9 cellular contexts compared by ENCODE assay signal in genomic region chr15:71752604-71753289, GRCh38. TPM values are rescaled to one million over a fixed set of nuclear protein-coding genes. Genes with fewer than 3 reads are reported as not detected.
DNase-seq lines count a peak whose midpoint lies in the region; ATAC-seq and TF ChIP-seq lines count a peak whose summit lies in the region.
"Had no signal": no experiment of that assay in that cellular context is flagged by ENCODE, and none has a peak within 500 bp of the region (broad histone marks: within the 10 kb centered on the region; RNA-seq: fewer than 3 reads in every experiment).

No MANE protein-coding gene starts in this region.

- H3K4me3 ChIP-seq in lower leg skin (ENCODE audit: low read depth, poor library complexity, severe bottlenecking), result no peak overlapping the region

- no peak for TF ChIP-seq POLR2A in lower leg skin (IDR thresholded peaks at IDR 0.05)

- H3K27me3 Mint-ChIP-seq in activated T-helper 17 cell treated with anti-CD3 and anti-CD28 coated beads, Interleukin-2, amount 50 U/mL, for 72 hours, result peaks cover 15% of the 10 kb centered on the region

- H3K27ac Mint-ChIP-seq in activated T-helper 17 cell treated with anti-CD3 and anti-CD28 coated beads, Interleukin-2, amount 50 U/mL, for 72 hours, result no peak overlapping the region
- H3K27ac Mint-ChIP-seq: activated naive CD8-positive, alpha-beta T cell had no signal

- peak; percentile 73 for ATAC-seq in activated T-helper 17 cell treated with anti-CD3 and anti-CD28 coated beads, Interleukin-2, amount 50 U/mL, for 72 hours (replicated peaks)
- ATAC-seq in HG02981 (IDR thresholded peaks at IDR 0.05; ENCODE audit: unreplicated experiment) (no peak), HG02852 (IDR thresholded peaks at IDR 0.05; ENCODE audit: unreplicated experiment) (no peak)

- TF ChIP-seq CTCF in lower leg skin (IDR thresholded peaks at IDR 0.05), result no peak

- H3K36me3 Mint-ChIP-seq in activated T-helper 17 cell treated with anti-CD3 and anti-CD28 coated beads, Interleukin-2, amount 50 U/mL, for 72 hours (ENCODE audit: low read depth), result no peaks in the 10 kb centered on the region
- H3K36me3 Mint-ChIP-seq: activated naive CD8-positive, alpha-beta T cell had no signal

- peak; percentile 13 for DNase-seq in NCI-H2107 treated with DMSO at 0.1 percent for 48 hours (lab: John Stamatoyannopoulos, UW; ENCODE audit: unreplicated experiment)
- DNase-seq in NCI-H2107 (lab: John Stamatoyannopoulos, UW), result no peak
- DNase-seq in Kasumi-1 (lab: John Stamatoyannopoulos, UW), result peak; percentile 2 to 10
- DNase-seq in kidney glomerular epithelial cell (lab: John Stamatoyannopoulos, UW), result peak; percentile 97
- DNase-seq in lower leg skin (ENCODE audit: low spot score in 2 of 2), result no peak

- 71 to 77% methylated on average over 11 of the region's 11 CpGs for WGBS in lower leg skin, 2 donors

- no peak overlapping the region for H3K4me3 Mint-ChIP-seq in activated T-helper 17 cell treated with anti-CD3 and anti-CD28 coated beads, Interleukin-2, amount 50 U/mL, for 72 hours
- H3K4me3 Mint-ChIP-seq: activated naive CD8-positive, alpha-beta T cell had no signal

- intact Hi-C loops in lower leg skin (cut with DNase I; ENCODE audit: low total_unique reads), result no loop called here

- H3K9me3 Mint-ChIP-seq in activated T-helper 17 cell treated with anti-CD3 and anti-CD28 coated beads, Interleukin-2, amount 50 U/mL, for 72 hours, result no peaks in the 10 kb centered on the region

- H3K4me1 Mint-ChIP-seq in activated T-helper 17 cell treated with anti-CD3 and anti-CD28 coated beads, Interleukin-2, amount 50 U/mL, for 72 hours, result peaks cover 5% of the 10 kb centered on the region

RNA-seq across cellular contexts. Expression of gene NR2E3, which starts 57.6 kb away (rescaled TPM):
- not detected for total RNA-seq in activated T-helper 17 cell treated with anti-CD3 and anti-CD28 coated beads, Interleukin-2, amount 50 U/mL, for 72 hours
- total RNA-seq in lower leg skin, result not detected

Comparison
In these comparisons a context has a peak if more than half of its experiments do, and no peak if none do; other contexts are left out.
1. DNase-seq: peak in NCI-H2107 treated with DMSO at 0.1 percent for 48 hours (single experiment), Kasumi-1 (2 of 2) and kidney glomerular epithelial cell (single experiment); none in NCI-H2107 (single experiment) and lower leg skin (0 of 2).